40 cellular contexts compared by ENCODE assay signal in genomic region chr22:29445508-29445907, GRCh38. TPM values are rescaled to one million over a fixed set of nuclear protein-coding genes. Genes with fewer than 3 reads are reported as not detected.
"Had no signal": no experiment of that assay in that cellular context is flagged by ENCODE, and none has a peak within 500 bp of the region (broad histone marks: within the 10 kb centered on the region; RNA-seq: fewer than 3 reads in every experiment).

No MANE protein-coding gene starts in this region.

- H3K36me3 ChIP-seq: MG63 had no signal

- H3K27ac ChIP-seq: KMS-11 had no signal

- H3K4me3 ChIP-seq: MG63 had no signal

- H3K9me3 ChIP-seq: MG63 had no signal

- DNase-seq: Karpas-422, Kasumi-1, KG1, MG63, MM.1S, MV-4-11, NCI-H1048, NCI-H1092, NCI-H1092 treated with DMSO at 0.1 percent for 48 hours, NCI-H1105, NCI-H1105 treated with DMSO at 0.1 percent for 48 hours, NCI-H1417, NCI-H1417 treated with DMSO at 0.1 percent for 48 hours, NCI-H1436, NCI-H1436 treated with DMSO at 0.1 percent for 48 hours, NCI-H146, NCI-H1694, NCI-H1694 treated with DMSO at 0.1 percent for 48 hours, NCI-H187, NCI-H187 treated with DMSO at 0.1 percent for 48 hours, NCI-H1930, NCI-H2029, NCI-H2029 treated with DMSO at 0.1 percent for 48 hours, NCI-H2081, NCI-H2081 treated with DMSO at 0.1 percent for 48 hours, NCI-H2107, NCI-H2171, NCI-H2171 treated with DMSO at 0.1 percent for 48 hours, NCI-H2227 treated with DMSO at 0.1 percent for 48 hours, NCI-H226, NCI-H345, NCI-H446, NCI-H446 treated with DMSO at 0.1 percent for 48 hours, NCI-H510A, NCI-H510A treated with DMSO at 0.1 percent for 48 hours had no signal

RNA-seq across cellular contexts. Expression of gene RFPL1, which starts 7.1 kb away (rescaled TPM):
- total RNA-seq: LHCN-M2, M059J, MCF 10A, NCI-H460 had no signal

RNA-seq across cellular contexts. Expression of gene NEFH, which starts 34.5 kb away (rescaled TPM):
- total RNA-seq: M059J, MCF 10A had no signal
